28 cellular contexts compared by ENCODE assay signal in genomic region chr12:22683131-22683530, GRCh38.
"Had no signal": no experiment of that assay in that cellular context is flagged by ENCODE, and none has a peak within 500 bp of the region (broad histone marks: within the 10 kb centered on the region; RNA-seq: fewer than 3 reads in every experiment).

No MANE protein-coding gene starts in this region.

- ATAC-seq: activated CD4-positive, alpha-beta T cell treated with anti-CD3 and anti-CD28 coated beads for 36 hours; activated CD8-positive, alpha-beta memory T cell treated with anti-CD3 and anti-CD28 coated beads, Interleukin-2, amount 10 ng/mL, durations not matched to agents 7 days and 5 days; activated CD8-positive, alpha-beta T cell treated with anti-CD3 and anti-CD28 coated beads, Interleukin-2, amount 10 ng/mL, durations not matched to agents 7 days and 5 days; effector memory CD8-positive, alpha-beta T cell; lower lobe of right lung; natural killer cell; right cardiac atrium had no signal

- H3K27me3 ChIP-seq: adrenal gland, ascending aorta, stomach, suprapubic skin, tibial nerve had no signal

- H3K4me3 ChIP-seq: adrenal gland, ascending aorta, coronary artery, lower lobe of right lung, stomach, suprapubic skin, tibial nerve had no signal

- H3K27ac ChIP-seq: ascending aorta, coronary artery, lower lobe of right lung, stomach, suprapubic skin, tibial nerve had no signal

- H3K9me3 ChIP-seq: adrenal gland, ascending aorta, lower lobe of right lung, stomach, suprapubic skin, tibial nerve had no signal

- DNase-seq: activated B cell treated with CpG ODN at 0.5 μM for 24 hours; activated CD4-positive, alpha-beta T cell treated with anti-CD3 and anti-CD28 coated beads for 36 hours; activated CD8-positive, alpha-beta memory T cell treated with anti-CD3 and anti-CD28 coated beads, Interleukin-2, amount 10 ng/mL, durations not matched to agents 7 days and 5 days; activated CD8-positive, alpha-beta T cell treated with anti-CD3 and anti-CD28 coated beads, Interleukin-2, amount 10 ng/mL, durations not matched to agents 7 days and 5 days; activated effector memory CD4-positive, alpha-beta T cell treated with Interleukin-2 at 50 U/mL for 16 hours; activated naive CD4-positive, alpha-beta T cell treated with anti-CD3 and anti-CD28 coated beads for 36 hours; activated naive CD8-positive, alpha-beta T cell treated with anti-CD3 and anti-CD28 coated beads for 36 hours; effector memory CD8-positive, alpha-beta T cell; erythroblast; foreskin fibroblast; head of caudate nucleus; hypothalamus; immature natural killer cell; kidney; lower lobe of right lung; mesendoderm; natural killer cell; right cardiac atrium; stimulated activated CD4-positive, alpha-beta T cell treated with anti-CD3 and anti-CD28 coated beads, Interleukin-15, amount 100 ng/mL, for 24 hours; stimulated activated CD4-positive, alpha-beta T cell treated with anti-CD3 and anti-CD28 coated beads, Interleukin-2, amount 100 ng/mL, for 24 hours; stimulated activated naive B cell treated with anti-CD40 and anti-IgM and Interleukin-4, amounts not matched to agents 10 μg/mL and 1 μg/mL and 100 μg/mL, for 72 hours; stomach; T-helper 2 cell had no signal

- H3K4me1 ChIP-seq: suprapubic skin had no signal
